ENCODE assay signal across 8 cellular contexts in the genomic region with DNA sequence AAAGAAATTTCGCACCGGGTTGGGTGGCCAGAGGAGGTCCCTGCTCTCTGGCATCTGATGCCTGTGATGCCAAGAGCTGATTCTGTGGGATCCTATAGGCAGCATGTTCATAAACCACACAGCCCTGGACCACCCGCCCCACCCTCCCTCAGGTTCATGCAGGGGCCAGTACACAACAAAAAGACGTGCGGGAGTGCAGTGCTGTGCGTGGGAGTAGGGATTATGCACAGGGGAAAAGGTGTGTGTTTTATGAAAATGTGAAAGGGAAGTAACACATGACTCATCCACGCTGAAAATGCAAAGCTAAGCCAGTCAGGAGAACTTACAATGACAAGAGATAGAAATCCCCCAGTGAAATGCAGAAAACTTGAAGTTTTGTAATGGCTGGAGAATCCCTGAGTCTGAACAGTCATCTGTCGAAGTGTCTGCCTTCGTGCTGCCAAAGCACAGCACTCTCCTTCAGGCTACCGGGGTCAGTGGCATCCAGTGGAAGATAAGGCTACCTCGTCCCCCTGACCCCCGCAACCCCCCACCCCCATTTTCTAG. TPM values are rescaled to one million over a fixed set of nuclear protein-coding genes. Genes with fewer than 3 reads are reported as not detected.
DNase-seq lines count a peak whose midpoint lies in the region; ATAC-seq, FAIRE-seq and TF ChIP-seq lines count a peak whose summit lies in the region.

No MANE protein-coding gene starts in this region.

- peak overlapping the region; percentile 62 for H3K4me3 ChIP-seq in GM23338
- H3K4me3 ChIP-seq in Karpas-422 (ENCODE audit: low read length) = no peak overlapping the region
- H3K4me3 ChIP-seq in bronchial epithelial cell (ENCODE audit: low read depth, low read length) = peak overlapping the region; percentile 39
- peak overlapping the region; percentile 43 for H3K4me3 ChIP-seq in mesodermal cell (ENCODE audit: extremely low read depth, insufficient read depth, low read length, poor library complexity, severe bottlenecking)
- H3K4me3 ChIP-seq in tibial artery = peak overlapping the region; percentile 51 to 59

- H3K27me3 ChIP-seq in GM23338 (ENCODE audit: insufficient read depth) (no peaks in the 10 kb centered on the region), Karpas-422 (ENCODE audit: low read length) (no peaks in the 10 kb centered on the region), bronchial epithelial cell (ENCODE audit: control insufficient read depth, insufficient read depth, low read length) (no peaks in the 10 kb centered on the region), tibial artery (no peaks in the 10 kb centered on the region)

- H3K4me1 ChIP-seq in GM23338 (ENCODE audit: insufficient read depth) (peaks cover 53% of the 10 kb centered on the region), Karpas-422 (ENCODE audit: low read length) (no peaks in the 10 kb centered on the region), mesodermal cell (ENCODE audit: control insufficient read depth, insufficient read depth, low read length, poor library complexity, severe bottlenecking) (peaks cover 24% of the 10 kb centered on the region), tibial artery (peaks cover 0 to 34% (median 18%) of the 10 kb centered on the region in 4 donors)

- H2AFZ ChIP-seq in GM23338 (no peak overlapping the region), Karpas-422 (ENCODE audit: low read length) (no peak overlapping the region)

- FAIRE-seq in bronchial epithelial cell (lab: Jason Lieb, UNC) = no peak

- peaks cover 10% of the 10 kb centered on the region for H3K36me3 Mint-ChIP-seq in GM23338 (ENCODE audit: low read depth)

- DNase-seq in GM23338 (ENCODE audit: low spot score) (no peak), Karpas-422 (peak; percentile 48), bronchial epithelial cell (ENCODE audit: low read depth) (peak; percentile 94), tibial artery (no peak), activated gamma-delta T cell treated with Interleukin-2 at 50 U/mL for 16 hours (no peak), NCI-H1436 treated with DMSO at 0.1 percent for 48 hours (lab: John Stamatoyannopoulos, UW) (no peak)

- H3K9me3 ChIP-seq in Karpas-422 (ENCODE audit: low read length) = no peaks in the 10 kb centered on the region
- no peaks in the 10 kb centered on the region for H3K9me3 ChIP-seq in mesodermal cell (ENCODE audit: control insufficient read depth, low read length)
- H3K9me3 ChIP-seq in tibial artery = no peaks in the 10 kb centered on the region

- H3F3A ChIP-seq in GM23338 (replicated peaks; ENCODE audit: low read depth) = 0 out of 2 replicates have a peak, but pooled peaks cover 3% of the 10 kb centered on the region

- peaks cover 21% of the 10 kb centered on the region for H3K27me3 Mint-ChIP-seq in GM23338 (ENCODE audit: insufficient read depth, low read depth, poor library complexity)

- no peak overlapping the region for H3K27ac Mint-ChIP-seq in GM23338

- 9 to 12% methylated on average over 4 of the region's 12 CpGs for WGBS in mesodermal cell (ENCODE audit: insufficient coverage in 2 of 2), 2 experiments

- H3K36me3 ChIP-seq in GM23338 (ENCODE audit: insufficient read depth) (no peaks in the 10 kb centered on the region), Karpas-422 (ENCODE audit: insufficient read depth, low read length) (no peaks in the 10 kb centered on the region), bronchial epithelial cell (ENCODE audit: control insufficient read depth, insufficient read depth, low read length) (no peaks in the 10 kb centered on the region), mesodermal cell (ENCODE audit: control insufficient read depth, insufficient read depth, low read length) (no peaks in the 10 kb centered on the region), tibial artery (no peaks in the 10 kb centered on the region)

- peaks cover 3% of the 10 kb centered on the region; the same call in 1 of the 3 replicates for H3K9me3 Mint-ChIP-seq in GM23338

- ATAC-seq in GM18499 (IDR thresholded peaks at IDR 0.05; ENCODE audit: insufficient read depth, unreplicated experiment) = peak; percentile 59
- no peak; the same call in 2 of the 3 replicates for ATAC-seq in GM23338

- H3K4me3 Mint-ChIP-seq in GM23338 = peak overlapping the region; percentile 93

- H3K4me2 ChIP-seq in GM23338 = peak overlapping the region; percentile 76
- no peak overlapping the region for H3K4me2 ChIP-seq in Karpas-422 (ENCODE audit: low read depth, low read length, poor library complexity, severe bottlenecking)

- peaks cover 8% of the 10 kb centered on the region; the same call in 1 of the 2 replicates for H3K79me2 ChIP-seq in GM23338 (replicated peaks; ENCODE audit: insufficient read depth)
- H3K79me2 ChIP-seq in Karpas-422 (ENCODE audit: low read length) = no peaks in the 10 kb centered on the region

- H4K20me1 ChIP-seq in GM23338 (replicated peaks; ENCODE audit: insufficient read depth) (no peaks in the 10 kb centered on the region), Karpas-422 (ENCODE audit: insufficient read depth, low read depth, low read length) (no peaks in the 10 kb centered on the region)

- intact Hi-C loops in tibial artery (cut with DNase I; ENCODE audit: low total_unique reads) = no loop called here

- H3K9me2 ChIP-seq in GM23338 (ENCODE audit: insufficient read depth) (no peaks in the 10 kb centered on the region; the same call in 1 of the 2 replicates), Karpas-422 (replicated peaks; ENCODE audit: insufficient read depth, low read length) (no peaks in the 10 kb centered on the region)

- peaks cover 67% of the 10 kb centered on the region for H3K4me1 Mint-ChIP-seq in GM23338

- TF ChIP-seq CTCF in GM23338 (conservative IDR thresholded peaks at IDR 0.05; ENCODE audit: low read depth in 2 of 2) (no peak), bronchial epithelial cell (IDR thresholded peaks at IDR 0.05; ENCODE audit: insufficient read depth, low read length, severe bottlenecking) (no peak), tibial artery (IDR thresholded peaks at IDR 0.05) (no peak)

- H3K9ac ChIP-seq in Karpas-422 (ENCODE audit: low read length) = no peak overlapping the region

- H3K27ac ChIP-seq in GM23338 (ENCODE audit: low read depth) (no peak overlapping the region), Karpas-422 (ENCODE audit: low read length) (no peak overlapping the region), mesodermal cell (ENCODE audit: low read depth, low read length, severe bottlenecking) (peak overlapping the region; percentile 96), tibial artery (no peak overlapping the region)

RNA-seq across cellular contexts. Expression of gene KIAA1217, which starts 1.1 kb away (rescaled TPM):
- total RNA-seq in GM23338 (2014; rRNA removed; shearing (Covaris generic)) = 9.1 and 17.7 TPM in 2 replicates
- 6.0 and 6.4 TPM in 2 replicates for polyA plus RNA-seq in GM23338 (2016; fragmentation: Nextera tagmentation; extraction: Ambion mirVana)
- total RNA-seq in Karpas-422 (2014; rRNA removed; shearing (Covaris generic); ENCODE audit: low replicate concordance) = not detected in 2 replicates
- total RNA-seq in bronchial epithelial cell = 3.4 and 4.9 TPM in 2 replicates
- 8.4 TPM for polyA plus RNA-seq in mesodermal cell (2013, experiment 1 of 2)
- 7.4 TPM for polyA plus RNA-seq in mesodermal cell (2013, experiment 2 of 2)

Comparison
In these comparisons a context has a peak if more than half of its experiments do, and no peak if none do; other contexts are left out.
1. DNase-seq: peak in Karpas-422 (single experiment) and bronchial epithelial cell (single experiment); none in GM23338 (single experiment), tibial artery (0 of 2), activated gamma-delta T cell treated with Interleukin-2 at 50 U/mL for 16 hours (single experiment) and NCI-H1436 treated with DMSO at 0.1 percent for 48 hours (single experiment).